Comparison of ENCODE assay signal across 28 cellular contexts in the genomic region with DNA sequence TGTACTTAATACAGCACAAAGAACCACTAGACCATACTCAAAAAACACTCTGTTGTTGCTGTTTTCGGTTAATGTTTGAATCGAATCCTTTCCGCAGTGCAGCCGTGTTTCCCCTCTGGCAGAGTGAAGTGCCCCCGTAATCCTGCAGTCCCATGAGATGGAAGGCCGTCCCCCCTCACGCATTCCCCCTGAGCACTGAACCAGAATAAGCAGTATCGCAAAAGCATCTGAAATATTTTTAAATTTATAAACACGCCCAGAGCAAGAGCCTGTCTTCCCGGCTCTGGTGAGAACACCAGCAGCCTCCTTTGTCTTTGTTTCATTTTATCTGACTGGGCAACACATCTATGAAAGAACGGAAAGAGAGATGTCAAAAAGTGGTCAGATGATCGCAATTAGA.
A peak's percentile ranks its signal among the peaks of the same experiment; 100 is the strongest.
DNase-seq lines count a peak whose midpoint lies in the region; ATAC-seq and TF ChIP-seq lines count a peak whose summit lies in the region.
"Had no signal": no experiment of that assay in that cellular context is flagged by ENCODE, and none has a peak within 500 bp of the region (broad histone marks: within the 10 kb centered on the region; RNA-seq: fewer than 3 reads in every experiment).

No MANE protein-coding gene starts in this region.

- no peaks in the 10 kb centered on the region for H3K79me1 ChIP-seq in IMR-90 (ENCODE audit: low read depth in 1 of 2, low read length in 2 of 2)

- H4K91ac ChIP-seq in IMR-90 (ENCODE audit: insufficient read depth, low read depth, low read length): no peak overlapping the region

- intact Hi-C loops in IMR-90 (cut with micrococcal nuclease): no loop called here

- no peak overlapping the region for H2BK5ac ChIP-seq in IMR-90 (ENCODE audit: low read depth, low read length, poor library complexity, severe bottlenecking)

- no peaks in the 10 kb centered on the region for H3K9me1 ChIP-seq in IMR-90 (ENCODE audit: insufficient read depth, low read length)

- no peak overlapping the region for H4K8ac ChIP-seq in IMR-90 (ENCODE audit: low read depth in 2 of 2, low read length in 2 of 2)

- H3K9me3 Mint-ChIP-seq in GM23338: no peaks in the 10 kb centered on the region
- H3K9me3 Mint-ChIP-seq: activated CD4-positive, alpha-beta memory T cell treated with anti-CD3 and anti-CD28 coated beads, Interleukin-2, amount 10 ng/mL, durations not matched to agents 7 days and 5 days; activated naive CD4-positive, alpha-beta T cell treated with anti-CD3 and anti-CD28 coated beads, Interleukin-2, amount 50 U/mL, for 72 hours; activated T-helper 2 cell treated with anti-CD3 and anti-CD28 coated beads, Interferon-gamma antibody, Interleukin-2, Interleukin-4, amounts not matched to agents 10 μg/mL and 5 μg/mL and 100 μg/mL, durations not matched to agents 14 hours and 24 hours and 36 hours; stimulated activated naive CD8-positive, alpha-beta T cell treated with anti-CD3 and anti-CD28 coated beads, Interleukin-15, amount 100 ng/mL, for 72 hours had no signal

- H2AK5ac ChIP-seq in IMR-90 (ENCODE audit: low read depth, low read length): no peak overlapping the region

- H3K56ac ChIP-seq in IMR-90 (ENCODE audit: extremely low read depth, insufficient read depth, low read length): no peak overlapping the region

- dilution Hi-C loops in IMR-90 (cut with HindIII; ENCODE audit: low sequenced_read_pairs, unreplicated experiment): no loop called here

- no peaks in the 10 kb centered on the region for H3K27me3 ChIP-seq in IMR-90 (ENCODE audit: control insufficient read depth, insufficient read depth, low read length)
- no peaks in the 10 kb centered on the region for H3K27me3 ChIP-seq in GM23338 (ENCODE audit: insufficient read depth)
- H3K27me3 ChIP-seq: ascending aorta, MG63 had no signal

- H3F3A ChIP-seq in GM23338 (replicated peaks; ENCODE audit: low read depth): no peaks in the 10 kb centered on the region

- no peak for TF ChIP-seq POLR2A in IMR-90 (IDR thresholded peaks at IDR 0.05; ENCODE audit: low read depth, low read length)

- no peak overlapping the region for H3K27ac Mint-ChIP-seq in GM23338
- H3K27ac Mint-ChIP-seq: activated CD4-positive, alpha-beta memory T cell treated with anti-CD3 and anti-CD28 coated beads, Interleukin-2, amount 10 ng/mL, durations not matched to agents 7 days and 5 days; activated T-helper 2 cell treated with anti-CD3 and anti-CD28 coated beads, Interferon-gamma antibody, Interleukin-2, Interleukin-4, amounts not matched to agents 10 μg/mL and 5 μg/mL and 100 μg/mL, durations not matched to agents 14 hours and 24 hours and 36 hours; stimulated activated naive CD8-positive, alpha-beta T cell treated with anti-CD3 and anti-CD28 coated beads, Interleukin-15, amount 100 ng/mL, for 72 hours; T-helper 17 cell had no signal

- CTCF ChIA-PET in IMR-90 (lab: Yijun Ruan, JAX): no interaction called here

- H3K36me3 ChIP-seq in IMR-90 (ENCODE audit: control insufficient read depth, insufficient read depth, low read length): no peaks in the 10 kb centered on the region
- no peaks in the 10 kb centered on the region for H3K36me3 ChIP-seq in GM23338 (ENCODE audit: insufficient read depth)
- H3K36me3 ChIP-seq: ascending aorta, MG63, prostate gland, tibial artery had no signal

- H4K20me1 ChIP-seq in IMR-90 (ENCODE audit: insufficient read depth, low read length) (no peaks in the 10 kb centered on the region), GM23338 (replicated peaks; ENCODE audit: insufficient read depth) (no peaks in the 10 kb centered on the region)

- no peak overlapping the region for H3K14ac ChIP-seq in IMR-90 (replicated peaks; ENCODE audit: low read depth, low read length)

- no peak overlapping the region for H3K23ac ChIP-seq in IMR-90 (ENCODE audit: low read depth, low read length)

- H3K4me1 ChIP-seq in IMR-90 (ENCODE audit: control insufficient read depth, insufficient read depth, low read length) (no peaks in the 10 kb centered on the region), GM23338 (ENCODE audit: insufficient read depth) (no peaks in the 10 kb centered on the region)
- H3K4me1 ChIP-seq: ascending aorta, prostate gland, tibial artery had no signal

- H3K27me3 Mint-ChIP-seq in GM23338 (ENCODE audit: insufficient read depth, low read depth, poor library complexity): no peaks in the 10 kb centered on the region

- TF ChIP-seq RAD21 in IMR-90 (IDR thresholded peaks at IDR 0.05; ENCODE audit: low read length): no peak

- H3K4me3 ChIP-seq in IMR-90 (ENCODE audit: insufficient read depth, low read depth, low read length): no peak overlapping the region
- peak overlapping the region; percentile 9 for H3K4me3 ChIP-seq in choroid plexus epithelial cell (ENCODE audit: low read depth, low read length)
- peak overlapping the region; percentile 40 for H3K4me3 ChIP-seq in retinal pigment epithelial cell (ENCODE audit: low read length)
- H3K4me3 ChIP-seq in GM23338: no peak overlapping the region
- H3K4me3 ChIP-seq: ascending aorta, MG63, prostate gland, skin epidermis, tibial artery had no signal

- ATAC-seq in IMR-90 (ENCODE audit: low read depth): peak; percentile 77
- ATAC-seq in HG02970 (IDR thresholded peaks at IDR 0.05; ENCODE audit: low FRiP score, unreplicated experiment): no peak
- no peak for ATAC-seq in GM19023 (IDR thresholded peaks at IDR 0.05; ENCODE audit: unreplicated experiment)
- no peak for ATAC-seq in GM23338
- ATAC-seq in GM21576 (IDR thresholded peaks at IDR 0.05; ENCODE audit: unreplicated experiment): no peak
- ATAC-seq: activated naive CD4-positive, alpha-beta T cell treated with anti-CD3 and anti-CD28 coated beads, Interleukin-2, amount 50 U/mL, for 72 hours; HCT116; stimulated activated naive CD8-positive, alpha-beta T cell treated with anti-CD3 and anti-CD28 coated beads, Interleukin-15, amount 100 ng/mL, for 72 hours; T-helper 17 cell had no signal

- no peak overlapping the region for H4K5ac ChIP-seq in IMR-90 (ENCODE audit: low read depth, low read length)

- POLR2A ChIA-PET in IMR-90 (lab: Charles Lee; ENCODE audit: unreplicated experiment): no interaction called here

- H2BK20ac ChIP-seq in IMR-90 (ENCODE audit: low read depth, low read length): no peak overlapping the region

- H3K79me2 ChIP-seq in GM23338 (replicated peaks; ENCODE audit: insufficient read depth): no peaks in the 10 kb centered on the region

- no peak overlapping the region for H3K4me3 Mint-ChIP-seq in GM23338
- H3K4me3 Mint-ChIP-seq: activated CD4-positive, alpha-beta memory T cell treated with anti-CD3 and anti-CD28 coated beads, Interleukin-2, amount 10 ng/mL, durations not matched to agents 7 days and 5 days; stimulated activated naive CD8-positive, alpha-beta T cell treated with anti-CD3 and anti-CD28 coated beads, Interleukin-15, amount 100 ng/mL, for 72 hours; T-helper 17 cell had no signal

- peaks cover 8% of the 10 kb centered on the region for H3K4me1 Mint-ChIP-seq in GM23338
- H3K4me1 Mint-ChIP-seq: activated CD4-positive, alpha-beta memory T cell treated with anti-CD3 and anti-CD28 coated beads, Interleukin-2, amount 10 ng/mL, durations not matched to agents 7 days and 5 days; stimulated activated naive CD8-positive, alpha-beta T cell treated with anti-CD3 and anti-CD28 coated beads, Interleukin-15, amount 100 ng/mL, for 72 hours; T-helper 17 cell had no signal

- H3K4me2 ChIP-seq in IMR-90 (ENCODE audit: low read depth, low read length) (peak overlapping the region; percentile 35; the same call in 1 of the 2 replicates), GM23338 (no peak overlapping the region)
- H3K4me2 ChIP-seq: SK-N-SH had no signal

- no peak overlapping the region for H3K18ac ChIP-seq in IMR-90 (ENCODE audit: low read depth, low read length)

- TF ChIP-seq CTCF in IMR-90 (conservative IDR thresholded peaks at IDR 0.05; ENCODE audit: low read depth, low read length) (no peak), choroid plexus epithelial cell (conservative IDR thresholded peaks at IDR 0.05; ENCODE audit: low read depth, low read length) (no peak), retinal pigment epithelial cell (conservative IDR thresholded peaks at IDR 0.05; ENCODE audit: low read depth, low read length) (no peak), GM23338 (conservative IDR thresholded peaks at IDR 0.05; ENCODE audit: low read depth in 2 of 2) (no peak)

- H3K27ac ChIP-seq in IMR-90 (ENCODE audit: insufficient read depth, low read length) (no peak overlapping the region), GM23338 (ENCODE audit: low read depth) (no peak overlapping the region)
- H3K27ac ChIP-seq: ascending aorta, prostate gland, skin epidermis, tibial artery had no signal

- no peak overlapping the region for H2AFZ ChIP-seq in IMR-90 (replicated peaks; ENCODE audit: low read length, poor library complexity)
- no peak overlapping the region; the same call in 1 of the 2 replicates for H2AFZ ChIP-seq in GM23338

- BruUV-seq in IMR-90 (replicated peaks; lab: Mats Ljungman, UMichigan): no TSS peak

- DNase-seq in IMR-90: no peak
- DNase-seq in choroid plexus epithelial cell (ENCODE audit: low read depth): no peak
- peak; percentile 78 for DNase-seq in left kidney (ENCODE audit: low read depth, low spot score)
- peak; percentile 77 for DNase-seq in retinal pigment epithelial cell (ENCODE audit: low read depth)
- no peak for DNase-seq in GM23338 (ENCODE audit: low spot score)
- DNase-seq: activated CD4-positive, alpha-beta memory T cell treated with anti-CD3 and anti-CD28 coated beads, Interleukin-2, amount 10 ng/mL, durations not matched to agents 7 days and 5 days; activated CD4-positive, CD25-positive, alpha-beta regulatory T cell treated with anti-CD3 and anti-CD28 coated beads, Interleukin-2, amount 50 U/mL, for 72 hours; cerebellar nuclear complex; GDM1; head of caudate nucleus; KBM-7; MG63; NCI-H1417 treated with DMSO at 0.1 percent for 48 hours; NCI-H2081 treated with DMSO at 0.1 percent for 48 hours; SK-N-SH; stimulated activated CD8-positive, alpha-beta memory T cell treated with anti-CD3 and anti-CD28 coated beads, Interleukin-4, amount 100 ng/mL, for 48 hours; stimulated activated naive CD8-positive, alpha-beta T cell treated with anti-CD3 and anti-CD28 coated beads, Interleukin-15, amount 100 ng/mL, for 72 hours; T-helper 17 cell; tibial artery had no signal

- no peak overlapping the region for H2AK9ac ChIP-seq in IMR-90 (replicated peaks; ENCODE audit: low read depth, low read length, poor library complexity)

- no peak overlapping the region for H2BK15ac ChIP-seq in IMR-90 (ENCODE audit: low read depth, low read length)

- no peaks in the 10 kb centered on the region for H3K36me3 Mint-ChIP-seq in GM23338 (ENCODE audit: low read depth)
- H3K36me3 Mint-ChIP-seq: activated naive CD4-positive, alpha-beta T cell treated with anti-CD3 and anti-CD28 coated beads, Interleukin-2, amount 50 U/mL, for 72 hours had no signal

- WGBS in IMR-90 (ENCODE audit: extremely low coverage in 2 of 2, insufficient read length in 1 of 2), 2 experiments: 25% methylated on average over 6 of the region's 12 CpGs; no CpG with 5 or more reads in 1 of the 2 experiments

- H3K4ac ChIP-seq in IMR-90 (ENCODE audit: low read depth, low read length): no peak overlapping the region

- no peaks in the 10 kb centered on the region for H3K9me2 ChIP-seq in GM23338 (ENCODE audit: insufficient read depth)
- H3K9me2 ChIP-seq: SK-N-SH had no signal

- in situ Hi-C loops in IMR-90 (cut with MboI; ENCODE audit: low sequenced_read_pairs): no loop called here

- no peak overlapping the region for H2BK120ac ChIP-seq in IMR-90 (ENCODE audit: low read depth, low read length)

- no peaks in the 10 kb centered on the region for H3K9me3 ChIP-seq in IMR-90 (ENCODE audit: control insufficient read depth, insufficient read depth, low read length)
- H3K9me3 ChIP-seq: ascending aorta, MG63, prostate gland, SK-N-SH, tibial artery had no signal

- no peak overlapping the region for H3K9ac ChIP-seq in IMR-90 (ENCODE audit: low read depth, low read length)
- H3K9ac ChIP-seq: SK-N-SH had no signal

Comparison
In these comparisons a context has a peak if more than half of its experiments do, and no peak if none do; other contexts are left out.
1. DNase-seq: peak in left kidney (single experiment) and retinal pigment epithelial cell (single experiment); none in IMR-90 (single experiment), choroid plexus epithelial cell (single experiment) and GM23338 (single experiment).
2. H3K4me3 ChIP-seq: peak in choroid plexus epithelial cell (single experiment) and retinal pigment epithelial cell (single experiment); none in IMR-90 (single experiment) and GM23338 (single experiment).